ENCODE assay signal across 24 cellular contexts in the genomic region with DNA sequence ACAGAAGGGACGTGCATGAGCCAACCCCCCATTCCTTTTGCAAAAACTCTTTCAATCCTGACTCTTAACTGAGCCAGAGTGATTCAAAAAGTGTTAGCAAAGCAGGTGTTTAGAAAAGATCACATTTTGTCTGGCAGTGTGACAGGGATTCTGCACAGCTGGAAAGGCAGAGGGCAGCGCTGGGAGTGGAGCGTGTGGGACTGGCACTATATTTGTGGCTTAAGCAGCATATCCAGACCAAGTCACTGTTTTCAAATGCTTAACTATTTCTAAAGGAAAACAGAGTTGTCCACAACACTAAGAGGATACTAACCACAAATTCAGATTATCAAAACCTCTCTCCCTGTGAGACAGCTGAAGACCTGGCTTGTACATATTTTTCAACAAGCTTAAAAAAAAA.
"Had no signal": no experiment of that assay in that cellular context is flagged by ENCODE, and none has a peak within 500 bp of the region (broad histone marks: within the 10 kb centered on the region; RNA-seq: fewer than 3 reads in every experiment).

No MANE protein-coding gene starts in this region.

- H3K36me3 Mint-ChIP-seq: activated CD8-positive, alpha-beta memory T cell treated with anti-CD3 and anti-CD28 coated beads, Interleukin-2, amount 10 ng/mL, durations not matched to agents 7 days and 5 days; activated naive CD4-positive, alpha-beta T cell treated with anti-CD3 and anti-CD28 coated beads, Interleukin-2, amount 50 U/mL, for 72 hours had no signal

- DNase-seq: activated CD4-positive, alpha-beta T cell treated with anti-CD3 and anti-CD28 coated beads for 48 hours; activated CD4-positive, alpha-beta T cell treated with anti-CD3 and anti-CD28 coated beads, Interleukin-2, amount 50 U/mL, for 48 hours; activated CD4-positive, CD25-positive, alpha-beta regulatory T cell treated with anti-CD3 and anti-CD28 coated beads, Interleukin-2, amount 50 U/mL, for 72 hours; activated CD8-positive, alpha-beta memory T cell treated with anti-CD3 and anti-CD28 coated beads, Interleukin-2, amount 10 ng/mL, durations not matched to agents 7 days and 5 days; activated effector memory CD4-positive, alpha-beta T cell treated with anti-CD3 and anti-CD28 coated beads, Interleukin-2, amount 50 U/mL, for 16 hours; activated naive CD4-positive, alpha-beta T cell treated with Interleukin-2 at 50 U/mL for 16 hours; activated T-cell treated with anti-CD3 and anti-CD28 coated beads, Interleukin-2, amount 50 U/mL, for 24 hours; brain microvascular endothelial cell; Karpas-422; NCI-H1105 treated with DMSO at 0.1 percent for 48 hours; NCI-H1436 treated with DMSO at 0.1 percent for 48 hours; NCI-H187 treated with DMSO at 0.1 percent for 48 hours; NCI-H2081 treated with DMSO at 0.1 percent for 48 hours; NCI-H226; NCI-H510A; NCI-H526 treated with DMSO at 0.1 percent for 48 hours; PC-3; SHP77; SW 1271 had no signal

- H3K4me1 ChIP-seq: SJSA1 had no signal

- H3K27ac ChIP-seq: brain microvascular endothelial cell, cardiac muscle cell, SJSA1 had no signal

- H3K9me3 Mint-ChIP-seq: activated naive CD4-positive, alpha-beta T cell treated with anti-CD3 and anti-CD28 coated beads, Interleukin-2, amount 50 U/mL, for 72 hours; activated T-cell treated with anti-CD3 and anti-CD28 coated beads, Interleukin-2, amount 50 U/mL, for 24 hours; T-helper 1 cell treated with Interleukin-12 subunit alpha and Interleukin-12 subunit beta and Interleukin-4 antibody, amounts not matched to agents 30 μg/mL and 1 μg/mL, for 36 hours; WTC11 had no signal

- H3K9me3 ChIP-seq: SJSA1 had no signal

- H3K27me3 Mint-ChIP-seq: activated T-cell treated with anti-CD3 and anti-CD28 coated beads, Interleukin-2, amount 50 U/mL, for 24 hours had no signal

- H3K27me3 ChIP-seq: brain microvascular endothelial cell, cardiac muscle cell, SJSA1 had no signal

- H3K4me1 Mint-ChIP-seq: activated CD8-positive, alpha-beta memory T cell treated with anti-CD3 and anti-CD28 coated beads, Interleukin-2, amount 10 ng/mL, durations not matched to agents 7 days and 5 days had no signal

- H3K27ac Mint-ChIP-seq: activated CD8-positive, alpha-beta memory T cell treated with anti-CD3 and anti-CD28 coated beads, Interleukin-2, amount 10 ng/mL, durations not matched to agents 7 days and 5 days; activated naive CD4-positive, alpha-beta T cell treated with anti-CD3 and anti-CD28 coated beads, Interleukin-2, amount 50 U/mL, for 72 hours; activated T-cell treated with anti-CD3 and anti-CD28 coated beads, Interleukin-2, amount 50 U/mL, for 24 hours; T-helper 1 cell treated with Interleukin-12 subunit alpha and Interleukin-12 subunit beta and Interleukin-4 antibody, amounts not matched to agents 30 μg/mL and 1 μg/mL, for 36 hours; WTC11 had no signal

- H3K4me3 Mint-ChIP-seq: activated CD8-positive, alpha-beta memory T cell treated with anti-CD3 and anti-CD28 coated beads, Interleukin-2, amount 10 ng/mL, durations not matched to agents 7 days and 5 days; activated T-cell treated with anti-CD3 and anti-CD28 coated beads, Interleukin-2, amount 50 U/mL, for 24 hours; T-helper 1 cell treated with Interleukin-12 subunit alpha and Interleukin-12 subunit beta and Interleukin-4 antibody, amounts not matched to agents 30 μg/mL and 1 μg/mL, for 36 hours; WTC11 had no signal
